20 cellular contexts compared by ENCODE assay signal in the genomic region with DNA sequence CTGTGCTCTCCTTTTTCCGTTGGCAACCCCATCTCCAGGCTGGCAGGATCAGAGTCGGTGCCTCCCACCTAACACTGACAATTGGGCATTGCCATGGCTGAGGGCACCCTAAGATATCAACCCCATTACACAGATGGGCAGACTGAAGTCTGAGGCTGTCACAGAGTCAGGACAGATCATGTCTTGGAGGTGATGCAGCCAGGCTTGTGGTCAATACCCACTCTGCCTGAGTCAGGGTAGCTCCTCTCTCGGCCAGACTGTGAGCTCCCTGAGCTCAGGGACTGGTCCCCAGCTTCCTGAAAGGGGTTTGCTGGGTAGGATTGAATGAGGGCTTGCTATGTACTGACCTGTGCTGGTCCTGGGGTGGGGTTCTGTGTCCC.
"Had no signal": no experiment of that assay in that cellular context is flagged by ENCODE, and none has a peak within 500 bp of the region (broad histone marks: within the 10 kb centered on the region; RNA-seq: fewer than 3 reads in every experiment).

No MANE protein-coding gene starts in this region.

- DNase-seq: activated CD4-positive, alpha-beta T cell treated with anti-CD3 and anti-CD28 coated beads, Interleukin-2, amount 10 ng/mL, durations not matched to agents 24 days and 14 days; activated CD4-positive, CD25-positive, alpha-beta regulatory T cell; activated CD8-positive, alpha-beta memory T cell treated with anti-CD3 and anti-CD28 coated beads, Interleukin-2, amount 50 U/mL, for 48 hours; activated gamma-delta T cell treated with Interleukin-2 at 50 U/mL for 16 hours; activated T-cell treated with anti-CD3 and anti-CD28 coated beads, Interleukin-2, amount 50 U/mL, for 72 hours; amniotic stem cell; body of pancreas; central memory CD4-positive, alpha-beta T cell; colonic mucosa; foreskin fibroblast; glutamatergic neuron; kidney glomerular epithelial cell; nephron progenitor cell; sigmoid colon; stimulated activated CD4-positive, alpha-beta T cell treated with anti-CD3 and anti-CD28 coated beads, Interleukin-2, amount 100 ng/mL, for 24 hours; upper lobe of right lung had no signal

- H3K4me3 ChIP-seq: body of pancreas, colonic mucosa, esophagus muscularis mucosa, psoas muscle, sigmoid colon, thoracic aorta, upper lobe of right lung had no signal

- H3K27me3 ChIP-seq: body of pancreas, colonic mucosa, esophagus muscularis mucosa, sigmoid colon, upper lobe of right lung had no signal

- H3K9me3 Mint-ChIP-seq: activated CD4-positive, alpha-beta T cell treated with anti-CD3 and anti-CD28 coated beads, Interleukin-2, amount 10 ng/mL, durations not matched to agents 24 days and 14 days; activated T-cell treated with anti-CD3 and anti-CD28 coated beads, Interleukin-2, amount 50 U/mL, for 72 hours; nephron progenitor cell had no signal

- H3K9me3 ChIP-seq: body of pancreas, colonic mucosa, esophagus muscularis mucosa, psoas muscle, sigmoid colon, thoracic aorta, upper lobe of right lung had no signal

- H3K36me3 Mint-ChIP-seq: activated naive CD8-positive, alpha-beta T cell had no signal

- H3K4me3 Mint-ChIP-seq: activated CD4-positive, alpha-beta T cell treated with anti-CD3 and anti-CD28 coated beads, Interleukin-2, amount 10 ng/mL, durations not matched to agents 24 days and 14 days; activated naive CD8-positive, alpha-beta T cell; activated T-cell treated with anti-CD3 and anti-CD28 coated beads, Interleukin-2, amount 50 U/mL, for 72 hours; nephron progenitor cell had no signal

- H3K27ac Mint-ChIP-seq: activated CD4-positive, alpha-beta T cell treated with anti-CD3 and anti-CD28 coated beads, Interleukin-2, amount 10 ng/mL, durations not matched to agents 24 days and 14 days; activated naive CD8-positive, alpha-beta T cell; activated T-cell treated with anti-CD3 and anti-CD28 coated beads, Interleukin-2, amount 50 U/mL, for 72 hours had no signal

- H3K36me3 ChIP-seq: colonic mucosa, esophagus muscularis mucosa, sigmoid colon, thoracic aorta, upper lobe of right lung had no signal

- H3K27ac ChIP-seq: body of pancreas, colonic mucosa, esophagus muscularis mucosa, psoas muscle, sigmoid colon, thoracic aorta, upper lobe of right lung had no signal
